In genomic region chr1:211326528-211327340, GRCh38 we compare ENCODE assay signal across 8 cellular contexts. TPM values are rescaled to one million over a fixed set of nuclear protein-coding genes. Genes with fewer than 3 reads are reported as not detected.
DNase-seq lines count a peak whose midpoint lies in the region; ATAC-seq, FAIRE-seq and TF ChIP-seq lines count a peak whose summit lies in the region.

TRAF5 (plus strand) TSS chr1:211326833; CDS start chr1:211353240, 26,407 bp downstream.

- no peaks in the 10 kb centered on the region for H3K9me3 Mint-ChIP-seq in activated T-helper 2 cell treated with anti-CD3 and anti-CD28 coated beads, Interferon-gamma antibody, Interleukin-2, Interleukin-4, amounts not matched to agents 10 μg/mL and 5 μg/mL and 100 μg/mL, durations not matched to agents 14 hours and 24 hours and 36 hours
- no peaks in the 10 kb centered on the region for H3K9me3 Mint-ChIP-seq in neural progenitor cell

- H3K27me3 Mint-ChIP-seq in activated T-helper 2 cell treated with anti-CD3 and anti-CD28 coated beads, Interferon-gamma antibody, Interleukin-2, Interleukin-4, amounts not matched to agents 10 μg/mL and 5 μg/mL and 100 μg/mL, durations not matched to agents 14 hours and 24 hours and 36 hours (ENCODE audit: low read depth) = no peaks in the 10 kb centered on the region
- peaks cover 12% of the 10 kb centered on the region for H3K27me3 Mint-ChIP-seq in neural progenitor cell (ENCODE audit: insufficient read depth, low read depth)

- no peaks in the 10 kb centered on the region for H4K20me1 ChIP-seq in OCI-LY1 (ENCODE audit: insufficient read depth, low read length)
- peaks cover 12% of the 10 kb centered on the region for H4K20me1 ChIP-seq in neural progenitor cell (ENCODE audit: low read depth)

- H3F3A ChIP-seq in OCI-LY1 (ENCODE audit: insufficient read depth, low read length) (no peaks in the 10 kb centered on the region), neural progenitor cell (ENCODE audit: low read depth) (peaks cover 21% of the 10 kb centered on the region)

- no peak for FAIRE-seq in urothelium cell line (lab: Jason Lieb, UNC)

- peak; percentile 22 for ATAC-seq in HG02884 (IDR thresholded peaks at IDR 0.05; ENCODE audit: unreplicated experiment)
- peak; percentile 55 for ATAC-seq in foreskin keratinocyte

- intact Hi-C loops in activated T-helper 2 cell treated with anti-CD3 and anti-CD28 coated beads, Interferon-gamma antibody, Interleukin-2, Interleukin-4, amounts not matched to agents 10 μg/mL and 5 μg/mL and 100 μg/mL, durations not matched to agents 14 hours and 24 hours and 36 hours (cut with micrococcal nuclease) = loop anchor here (5.0 kb wide), 1 partner anchor 506 kb away; the partner anchor contains the start of gene LPGAT1

- DNase-seq in NOMO-1 (lab: John Stamatoyannopoulos, UW; ENCODE audit: unreplicated experiment in 2 of 2) = peak; percentile 11 to 15
- DNase-seq in NOMO-1 treated with dmso at 0.1 percent for 144 hours (lab: John Stamatoyannopoulos, UW; ENCODE audit: unreplicated experiment) = no peak
- DNase-seq in activated T-helper 2 cell treated with anti-CD3 and anti-CD28 coated beads, Interferon-gamma antibody, Interleukin-2, Interleukin-4, amounts not matched to agents 10 μg/mL and 5 μg/mL and 100 μg/mL, durations not matched to agents 14 hours and 24 hours and 36 hours (ENCODE audit: low spot score) = peak; percentile 46
- DNase-seq in foreskin keratinocyte = no peak
- peak; percentile 79 for DNase-seq in neural progenitor cell (ENCODE audit: low spot score)
- DNase-seq in urothelium cell line (ENCODE audit: low spot score) = peak; percentile 80

- H3K4me1 ChIP-seq in OCI-LY1 (ENCODE audit: insufficient read depth, low read length, severe bottlenecking) (peaks cover 56% of the 10 kb centered on the region), foreskin keratinocyte (no peaks in the 10 kb centered on the region), neural progenitor cell (peaks cover 30% of the 10 kb centered on the region)

- H3K36me3 ChIP-seq in OCI-LY1 (ENCODE audit: insufficient read depth, low read length) = peaks cover 4% of the 10 kb centered on the region; the same call in 1 of the 2 replicates
- H3K36me3 ChIP-seq in neural progenitor cell = no peaks in the 10 kb centered on the region

- H3K79me2 ChIP-seq in OCI-LY1 (ENCODE audit: insufficient read depth, low read length) = peaks cover 21% of the 10 kb centered on the region
- peaks cover 37% of the 10 kb centered on the region for H3K79me2 ChIP-seq in neural progenitor cell (ENCODE audit: low read depth)

- peak within 1 kb of the TSS; percentile 85 for H3K9ac ChIP-seq in OCI-LY1 (ENCODE audit: low read length)
- H3K9ac ChIP-seq in neural progenitor cell = no peak within 1 kb of the TSS

- H3K36me3 Mint-ChIP-seq in activated T-helper 2 cell treated with anti-CD3 and anti-CD28 coated beads, Interferon-gamma antibody, Interleukin-2, Interleukin-4, amounts not matched to agents 10 μg/mL and 5 μg/mL and 100 μg/mL, durations not matched to agents 14 hours and 24 hours and 36 hours (ENCODE audit: low read depth) = peaks cover 36% of the 10 kb centered on the region
- no peaks in the 10 kb centered on the region for H3K36me3 Mint-ChIP-seq in neural progenitor cell

- H2AFZ ChIP-seq in OCI-LY1 (ENCODE audit: low read length) (0 out of 2 replicates have a peak within 1 kb of the TSS, but pooled peaks have one; percentile 8), neural progenitor cell (replicated peaks) (peak within 1 kb of the TSS; percentile 98)

- H3K27ac ChIP-seq in OCI-LY1 (ENCODE audit: low read depth, low read length, poor library complexity, severe bottlenecking) (peak within 1 kb of the TSS; percentile 88), foreskin keratinocyte (peak within 1 kb of the TSS; percentile 57), neural progenitor cell (no peak within 1 kb of the TSS)

- H3K27me3 ChIP-seq in OCI-LY1 (ENCODE audit: insufficient read depth, low read length) = no peaks in the 10 kb centered on the region
- no peaks in the 10 kb centered on the region for H3K27me3 ChIP-seq in foreskin keratinocyte
- peaks cover 25% of the 10 kb centered on the region for H3K27me3 ChIP-seq in neural progenitor cell

- H3K9me3 ChIP-seq in OCI-LY1 (ENCODE audit: low read length) = no peaks in the 10 kb centered on the region
- H3K9me3 ChIP-seq in neural progenitor cell (ENCODE audit: low read depth) = no peaks in the 10 kb centered on the region

- peaks cover 76% of the 10 kb centered on the region for H3K4me1 Mint-ChIP-seq in activated T-helper 2 cell treated with anti-CD3 and anti-CD28 coated beads, Interferon-gamma antibody, Interleukin-2, Interleukin-4, amounts not matched to agents 10 μg/mL and 5 μg/mL and 100 μg/mL, durations not matched to agents 14 hours and 24 hours and 36 hours (ENCODE audit: low read depth)
- peaks cover 44% of the 10 kb centered on the region for H3K4me1 Mint-ChIP-seq in neural progenitor cell

- peak within 1 kb of the TSS; percentile 96 for H3K27ac Mint-ChIP-seq in activated T-helper 2 cell treated with anti-CD3 and anti-CD28 coated beads, Interferon-gamma antibody, Interleukin-2, Interleukin-4, amounts not matched to agents 10 μg/mL and 5 μg/mL and 100 μg/mL, durations not matched to agents 14 hours and 24 hours and 36 hours
- H3K27ac Mint-ChIP-seq in neural progenitor cell = peak within 1 kb of the TSS; percentile 86

- peak within 1 kb of the TSS; percentile 92 for H3K4me3 Mint-ChIP-seq in activated T-helper 2 cell treated with anti-CD3 and anti-CD28 coated beads, Interferon-gamma antibody, Interleukin-2, Interleukin-4, amounts not matched to agents 10 μg/mL and 5 μg/mL and 100 μg/mL, durations not matched to agents 14 hours and 24 hours and 36 hours (ENCODE audit: low read depth)
- peak within 1 kb of the TSS; percentile 88 for H3K4me3 Mint-ChIP-seq in neural progenitor cell

- H3K4me3 ChIP-seq in OCI-LY1 (ENCODE audit: low read depth, low read length, poor library complexity, severe bottlenecking) (peak within 1 kb of the TSS; percentile 83), neural progenitor cell (peak within 1 kb of the TSS; percentile 80)

- no peak for TF ChIP-seq CTCF in OCI-LY1 (IDR thresholded peaks at IDR 0.05; ENCODE audit: low read length)
- no peak for TF ChIP-seq CTCF in foreskin keratinocyte (conservative IDR thresholded peaks at IDR 0.05)
- TF ChIP-seq CTCF in neural progenitor cell (IDR thresholded peaks at IDR 0.05) = no peak

- peak within 1 kb of the TSS; percentile 65 for H3K4me2 ChIP-seq in OCI-LY1 (ENCODE audit: low read length)
- H3K4me2 ChIP-seq in neural progenitor cell = peak within 1 kb of the TSS; percentile 72

- H3K9me2 ChIP-seq in OCI-LY1 (ENCODE audit: low read depth, low read length) = no peaks in the 10 kb centered on the region

RNA-seq across cellular contexts. Expression of gene TRAF5, which starts in this region (rescaled TPM):
- 63.8 and 64.6 TPM in 2 replicates for total RNA-seq in activated T-helper 2 cell treated with anti-CD3 and anti-CD28 coated beads, Interferon-gamma antibody, Interleukin-2, Interleukin-4, amounts not matched to agents 10 μg/mL and 5 μg/mL and 100 μg/mL, durations not matched to agents 14 hours and 24 hours and 36 hours
- total RNA-seq in foreskin keratinocyte (3.4 TPM in 2 replicates), neural progenitor cell (ENCODE audit: low replicate concordance) (28.3 and 36.0 TPM in 2 replicates)
- polyA plus RNA-seq in foreskin keratinocyte = 1.3 and 1.4 TPM in 2 replicates

Comparison
In these comparisons a context has a peak if more than half of its experiments do, and no peak if none do; other contexts are left out.
1. DNase-seq: peak in NOMO-1 (2 of 2), activated T-helper 2 cell treated with anti-CD3 and anti-CD28 coated beads, Interferon-gamma antibody, Interleukin-2, Interleukin-4, amounts not matched to agents 10 μg/mL and 5 μg/mL and 100 μg/mL, durations not matched to agents 14 hours and 24 hours and 36 hours (single experiment), neural progenitor cell (single experiment) and urothelium cell line (single experiment); none in NOMO-1 treated with dmso at 0.1 percent for 144 hours (single experiment) and foreskin keratinocyte (0 of 2).